Comparison of ENCODE assay signal across 30 cellular contexts in the genomic region with DNA sequence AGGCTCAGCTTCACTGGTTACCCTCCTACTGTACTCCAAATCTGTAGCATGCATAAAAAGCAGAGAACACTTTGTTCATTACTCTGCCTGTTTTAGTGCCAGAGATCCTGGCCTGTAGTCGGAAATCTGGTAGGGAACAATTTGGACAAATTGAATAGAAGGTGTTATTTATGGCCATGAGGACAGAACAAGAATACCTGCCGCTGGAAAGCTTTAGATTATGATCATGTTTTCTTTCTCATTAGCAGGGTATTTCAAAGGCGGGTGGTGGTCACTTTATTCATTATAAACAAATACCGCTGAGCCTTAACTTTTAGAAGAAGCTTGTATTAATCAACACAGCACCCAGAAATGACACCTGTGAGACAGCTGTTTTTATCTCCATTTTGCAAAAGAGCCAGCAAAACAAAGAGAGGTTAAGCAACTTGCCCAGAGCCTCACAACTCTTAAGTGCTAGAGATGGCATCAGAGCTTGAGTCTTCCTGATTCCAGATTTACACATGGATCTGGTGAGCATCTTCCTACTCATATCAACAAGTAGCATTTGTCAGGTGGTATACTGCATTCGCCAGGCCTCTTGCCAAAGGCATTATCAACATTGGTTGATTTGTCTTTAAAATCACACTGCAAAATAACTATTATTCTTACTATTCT.
"Had no signal": no experiment of that assay in that cellular context is flagged by ENCODE, and none has a peak within 500 bp of the region (broad histone marks: within the 10 kb centered on the region; RNA-seq: fewer than 3 reads in every experiment).

No MANE protein-coding gene starts in this region.

- FAIRE-seq: colon had no signal

- H3K27ac ChIP-seq: adrenal gland, body of pancreas, esophagus muscularis mucosa, foreskin keratinocyte, gastrocnemius medialis, heart left ventricle had no signal

- H3K27me3 ChIP-seq: adrenal gland, body of pancreas, esophagus muscularis mucosa, foreskin keratinocyte, gastrocnemius medialis, heart left ventricle had no signal

- H3K4me3 ChIP-seq: adrenal gland, body of pancreas, esophagus muscularis mucosa, gastrocnemius medialis, heart left ventricle had no signal

- H3K9me3 ChIP-seq: adrenal gland, body of pancreas, esophagus muscularis mucosa, gastrocnemius medialis, heart left ventricle had no signal

- DNase-seq: activated CD4-positive, alpha-beta memory T cell treated with anti-CD3 and anti-CD28 coated beads for 36 hours; activated CD4-positive, alpha-beta T cell treated with anti-CD3 and anti-CD28 coated beads for 36 hours; activated CD4-positive, alpha-beta T cell treated with anti-CD3 and anti-CD28 coated beads, Interleukin-2, amount 10 ng/mL, durations not matched to agents 24 days and 14 days; activated CD4-positive, CD25-positive, alpha-beta regulatory T cell; activated CD4-positive, CD25-positive, alpha-beta regulatory T cell treated with anti-CD3 and anti-CD28 coated beads, Interleukin-2, amount 50 U/mL, for 72 hours; activated CD8-positive, alpha-beta memory T cell treated with anti-CD3 and anti-CD28 coated beads, Interleukin-2, amount 10 ng/mL, durations not matched to agents 7 days and 5 days; activated CD8-positive, alpha-beta memory T cell treated with anti-CD3 and anti-CD28 coated beads, Interleukin-2, amount 50 U/mL, for 4 hours; activated CD8-positive, alpha-beta T cell treated with anti-CD3 and anti-CD28 coated beads, Interleukin-2, amount 10 ng/mL, durations not matched to agents 7 days and 5 days; activated effector memory CD4-positive, alpha-beta T cell treated with anti-CD3 and anti-CD28 coated beads, Interleukin-2, amount 50 U/mL, for 16 hours; activated naive CD4-positive, alpha-beta T cell treated with anti-CD3 and anti-CD28 coated beads for 36 hours; activated naive CD8-positive, alpha-beta T cell treated with anti-CD3 and anti-CD28 coated beads for 36 hours; activated naive CD8-positive, alpha-beta T cell treated with anti-CD3 and anti-CD28 coated beads, Interleukin-2, amount 50 U/mL, for 24 hours; activated T-cell treated with anti-CD3 and anti-CD28 coated beads, Interleukin-2, amount 50 U/mL, for 1 hour; activated T-cell treated with anti-CD3 and anti-CD28 coated beads, Interleukin-2, amount 50 U/mL, for 48 hours; adrenal gland; amygdala; aorta; caudate nucleus; cortex of kidney; effector CD4-positive, alpha-beta T cell; effector memory CD8-positive, alpha-beta T cell; erythroblast; foreskin keratinocyte; gastrocnemius medialis; glutamatergic neuron; heart left ventricle; T-helper 2 cell had no signal

- H3K4me1 ChIP-seq: gastrocnemius medialis had no signal

- H3K36me3 ChIP-seq: adrenal gland, esophagus muscularis mucosa, gastrocnemius medialis, heart left ventricle had no signal

- ATAC-seq: activated CD4-positive, alpha-beta T cell treated with anti-CD3 and anti-CD28 coated beads for 36 hours; activated CD8-positive, alpha-beta memory T cell treated with anti-CD3 and anti-CD28 coated beads, Interleukin-2, amount 10 ng/mL, durations not matched to agents 7 days and 5 days; activated CD8-positive, alpha-beta T cell treated with anti-CD3 and anti-CD28 coated beads, Interleukin-2, amount 10 ng/mL, durations not matched to agents 7 days and 5 days; activated naive CD8-positive, alpha-beta T cell treated with anti-CD3 and anti-CD28 coated beads, Interleukin-2, amount 50 U/mL, for 24 hours; body of pancreas; effector memory CD8-positive, alpha-beta T cell; foreskin keratinocyte; gastrocnemius medialis had no signal
